ENCODE assay signal across 24 cellular contexts in the genomic region with DNA sequence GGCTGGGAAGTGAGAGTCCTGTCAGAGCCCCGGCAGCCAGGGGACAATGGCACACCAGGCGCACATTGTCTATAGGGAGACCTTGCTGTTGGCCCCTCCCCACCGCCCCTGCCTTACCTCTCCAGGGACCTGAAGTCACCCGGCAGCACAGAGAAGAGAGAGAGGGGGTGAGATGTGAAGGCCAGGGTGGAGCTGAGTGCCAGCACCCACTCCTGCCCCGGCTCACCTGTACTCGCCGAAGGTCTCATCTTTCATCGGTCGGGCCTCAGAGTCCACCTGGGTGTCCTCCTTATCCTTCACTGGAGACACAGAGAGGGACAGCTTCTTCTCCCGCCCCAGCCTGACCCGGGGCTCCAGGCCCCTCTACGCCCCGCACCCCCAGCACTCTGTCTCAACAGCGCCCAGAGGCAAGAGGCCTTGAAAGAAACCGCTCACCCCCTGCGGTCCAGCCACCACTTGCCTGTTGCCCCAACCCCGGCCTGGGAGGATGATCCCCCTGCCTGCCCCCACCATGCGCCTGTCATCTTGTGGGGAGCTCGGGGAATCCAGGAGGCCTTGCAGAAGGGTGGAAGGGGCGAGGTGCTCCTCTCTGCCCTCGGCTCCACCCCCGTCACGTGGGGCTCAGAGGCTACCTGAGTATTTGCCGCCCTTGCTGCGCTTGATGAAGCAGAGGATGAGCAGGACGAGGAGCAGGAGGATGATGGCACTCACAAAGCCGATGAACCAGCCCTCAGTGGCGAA. TPM values are rescaled to one million over a fixed set of nuclear protein-coding genes. Genes with fewer than 3 reads are reported as not detected.
"Had no signal": no experiment of that assay in that cellular context is flagged by ENCODE, and none has a peak within 500 bp of the region (broad histone marks: within the 10 kb centered on the region; RNA-seq: fewer than 3 reads in every experiment).

No MANE protein-coding gene starts in this region.

- H3K36me3 Mint-ChIP-seq: activated CD8-positive, alpha-beta memory T cell treated with anti-CD3 and anti-CD28 coated beads, Interleukin-2, amount 10 ng/mL, durations not matched to agents 7 days and 5 days; activated naive CD8-positive, alpha-beta T cell treated with anti-CD3 and anti-CD28 coated beads, Interleukin-2, amount 10 ng/mL, durations not matched to agents 7 days and 5 days; immature natural killer cell had no signal

- H3K36me3 ChIP-seq: cardiac muscle cell, esophagus squamous epithelium, heart right ventricle, left ventricle myocardium inferior, right lobe of liver, thyroid gland had no signal

- H3K4me3 Mint-ChIP-seq: activated CD4-positive, alpha-beta memory T cell treated with anti-CD3 and anti-CD28 coated beads, Interleukin-2, amount 10 ng/mL, durations not matched to agents 7 days and 5 days; activated CD8-positive, alpha-beta memory T cell treated with anti-CD3 and anti-CD28 coated beads, Interleukin-2, amount 10 ng/mL, durations not matched to agents 7 days and 5 days; activated naive CD8-positive, alpha-beta T cell treated with anti-CD3 and anti-CD28 coated beads, Interleukin-2, amount 10 ng/mL, durations not matched to agents 7 days and 5 days; activated T-helper 17 cell treated with anti-CD3 and anti-CD28 coated beads, Interleukin-2, amount 50 U/mL, for 72 hours; effector memory CD8-positive, alpha-beta T cell; immature natural killer cell had no signal

- H3K4me3 ChIP-seq: cardiac muscle cell, esophagus squamous epithelium, heart right ventricle, left ventricle myocardium inferior, right lobe of liver, smooth muscle cell, thyroid gland had no signal

- DNase-seq: activated CD4-positive, alpha-beta memory T cell treated with anti-CD3 and anti-CD28 coated beads, Interleukin-2, amount 10 ng/mL, durations not matched to agents 7 days and 5 days; activated CD4-positive, alpha-beta T cell treated with anti-CD3 and anti-CD28 coated beads for 48 hours; activated CD4-positive, CD25-positive, alpha-beta regulatory T cell; activated CD8-positive, alpha-beta memory T cell treated with anti-CD3 and anti-CD28 coated beads, Interleukin-2, amount 10 ng/mL, durations not matched to agents 7 days and 5 days; activated naive CD4-positive, alpha-beta T cell; activated naive CD8-positive, alpha-beta T cell treated with anti-CD3 and anti-CD28 coated beads, Interleukin-2, amount 10 ng/mL, durations not matched to agents 7 days and 5 days; activated T-cell treated with anti-CD3 and anti-CD28 coated beads, Interleukin-2, amount 50 U/mL, for 1 hour; amygdala; effector memory CD8-positive, alpha-beta T cell; esophagus squamous epithelium; heart right ventricle; immature natural killer cell; kidney glomerular epithelial cell; left ventricle myocardium inferior; mammary epithelial cell; right lobe of liver; stimulated activated naive CD4-positive, alpha-beta T cell; thyroid gland had no signal

- H3K27me3 Mint-ChIP-seq: activated CD4-positive, alpha-beta memory T cell treated with anti-CD3 and anti-CD28 coated beads, Interleukin-2, amount 10 ng/mL, durations not matched to agents 7 days and 5 days; activated CD8-positive, alpha-beta memory T cell treated with anti-CD3 and anti-CD28 coated beads, Interleukin-2, amount 10 ng/mL, durations not matched to agents 7 days and 5 days; activated naive CD8-positive, alpha-beta T cell treated with anti-CD3 and anti-CD28 coated beads, Interleukin-2, amount 10 ng/mL, durations not matched to agents 7 days and 5 days; activated T-helper 17 cell treated with anti-CD3 and anti-CD28 coated beads, Interleukin-2, amount 50 U/mL, for 72 hours; effector memory CD8-positive, alpha-beta T cell had no signal

- H3K27me3 ChIP-seq: cardiac muscle cell, right lobe of liver, thyroid gland had no signal

- ATAC-seq: activated CD8-positive, alpha-beta memory T cell treated with anti-CD3 and anti-CD28 coated beads, Interleukin-2, amount 10 ng/mL, durations not matched to agents 7 days and 5 days; activated T-helper 17 cell treated with anti-CD3 and anti-CD28 coated beads, Interleukin-2, amount 50 U/mL, for 72 hours; effector memory CD8-positive, alpha-beta T cell; heart right ventricle; right lobe of liver had no signal

- H3K9me3 Mint-ChIP-seq: activated CD4-positive, alpha-beta memory T cell treated with anti-CD3 and anti-CD28 coated beads, Interleukin-2, amount 10 ng/mL, durations not matched to agents 7 days and 5 days; activated naive CD8-positive, alpha-beta T cell treated with anti-CD3 and anti-CD28 coated beads, Interleukin-2, amount 10 ng/mL, durations not matched to agents 7 days and 5 days; activated T-helper 17 cell treated with anti-CD3 and anti-CD28 coated beads, Interleukin-2, amount 50 U/mL, for 72 hours; effector memory CD8-positive, alpha-beta T cell; immature natural killer cell had no signal

- H3K4me1 Mint-ChIP-seq: activated CD4-positive, alpha-beta memory T cell treated with anti-CD3 and anti-CD28 coated beads, Interleukin-2, amount 10 ng/mL, durations not matched to agents 7 days and 5 days; activated CD8-positive, alpha-beta memory T cell treated with anti-CD3 and anti-CD28 coated beads, Interleukin-2, amount 10 ng/mL, durations not matched to agents 7 days and 5 days; activated naive CD8-positive, alpha-beta T cell treated with anti-CD3 and anti-CD28 coated beads, Interleukin-2, amount 10 ng/mL, durations not matched to agents 7 days and 5 days; activated T-helper 17 cell treated with anti-CD3 and anti-CD28 coated beads, Interleukin-2, amount 50 U/mL, for 72 hours; immature natural killer cell had no signal

- H3K27ac Mint-ChIP-seq: activated CD4-positive, alpha-beta memory T cell treated with anti-CD3 and anti-CD28 coated beads, Interleukin-2, amount 10 ng/mL, durations not matched to agents 7 days and 5 days; activated CD8-positive, alpha-beta memory T cell treated with anti-CD3 and anti-CD28 coated beads, Interleukin-2, amount 10 ng/mL, durations not matched to agents 7 days and 5 days; activated naive CD8-positive, alpha-beta T cell treated with anti-CD3 and anti-CD28 coated beads, Interleukin-2, amount 10 ng/mL, durations not matched to agents 7 days and 5 days; activated T-helper 17 cell treated with anti-CD3 and anti-CD28 coated beads, Interleukin-2, amount 50 U/mL, for 72 hours; effector memory CD8-positive, alpha-beta T cell; immature natural killer cell had no signal

RNA-seq across cellular contexts. Expression of gene L1CAM, which starts 22.6 kb away (rescaled TPM):
- polyA plus RNA-seq: immature natural killer cell had no signal

RNA-seq across cellular contexts. Expression of gene AVPR2, which starts 41.1 kb away (rescaled TPM):
- total RNA-seq: activated CD4-positive, alpha-beta memory T cell treated with anti-CD3 and anti-CD28 coated beads, Interleukin-2, amount 10 ng/mL, durations not matched to agents 7 days and 5 days; activated CD8-positive, alpha-beta memory T cell treated with anti-CD3 and anti-CD28 coated beads, Interleukin-2, amount 10 ng/mL, durations not matched to agents 7 days and 5 days; activated naive CD8-positive, alpha-beta T cell treated with anti-CD3 and anti-CD28 coated beads, Interleukin-2, amount 10 ng/mL, durations not matched to agents 7 days and 5 days; cardiac muscle cell; mammary epithelial cell; osteocyte; pulmonary artery endothelial cell; smooth muscle cell had no signal
- polyA plus RNA-seq: immature natural killer cell, mammary epithelial cell, neural cell, smooth muscle cell had no signal
